In genomic region chr1:33727310-33727709, GRCh38 we compare ENCODE assay signal across 11 cellular contexts.
"Had no signal": no experiment of that assay in that cellular context is flagged by ENCODE, and none has a peak within 500 bp of the region (broad histone marks: within the 10 kb centered on the region; RNA-seq: fewer than 3 reads in every experiment).

No MANE protein-coding gene starts in this region.

- H3K9me3 ChIP-seq: sigmoid colon had no signal

- DNase-seq: activated CD4-positive, alpha-beta T cell treated with anti-CD3 and anti-CD28 coated beads, Interleukin-2, amount 50 U/mL, for 4 hours; activated gamma-delta T cell treated with Interleukin-2 at 50 U/mL for 16 hours; activated naive CD8-positive, alpha-beta T cell treated with anti-CD3 and anti-CD28 coated beads for 36 hours; activated T-cell treated with anti-CD3 and anti-CD28 coated beads, Interleukin-2, amount 50 U/mL, for 72 hours; aorta; foreskin keratinocyte; left ventricle myocardium superior; mesendoderm; sigmoid colon; stimulated activated CD4-positive, alpha-beta T cell treated with anti-CD3 and anti-CD28 coated beads, Interleukin-12 subunit alpha, Interleukin-12 subunit beta, amount 100 ng/mL, for 4 hours had no signal

- ATAC-seq: activated CD4-positive, CD25-positive, alpha-beta regulatory T cell treated with anti-CD3 and anti-CD28 coated beads, Interleukin-2, amount 50 U/mL, for 24 hours; activated T-cell treated with anti-CD3 and anti-CD28 coated beads, Interleukin-2, amount 50 U/mL, for 72 hours; foreskin keratinocyte; left ventricle myocardium superior had no signal

- H3K27me3 ChIP-seq: foreskin keratinocyte, sigmoid colon had no signal

- H3K4me1 ChIP-seq: foreskin keratinocyte, sigmoid colon had no signal

- H3K4me3 ChIP-seq: sigmoid colon had no signal

- H3K36me3 ChIP-seq: sigmoid colon had no signal

- H3K27ac ChIP-seq: foreskin keratinocyte, sigmoid colon had no signal
